ENCODE assay signal across 28 cellular contexts in the genomic region with DNA sequence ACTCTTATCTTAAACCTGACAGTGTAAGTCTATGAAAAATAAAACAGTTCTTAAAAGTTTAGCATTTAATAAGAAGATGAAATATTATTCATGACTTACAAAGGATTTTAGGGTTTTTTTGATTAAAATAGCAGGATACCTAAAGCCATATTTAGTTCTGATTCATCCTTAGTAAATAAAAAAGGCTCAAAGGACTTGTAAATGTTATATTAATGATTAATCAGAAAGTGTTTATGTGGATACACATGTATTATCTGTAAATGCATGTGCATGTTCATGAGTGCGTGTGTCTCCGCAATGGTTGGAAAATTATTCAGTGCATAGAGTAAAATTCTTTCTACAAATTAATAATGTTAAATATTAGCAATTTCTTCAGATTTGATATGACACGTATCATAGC. TPM values are rescaled to one million over a fixed set of nuclear protein-coding genes. Genes with fewer than 3 reads are reported as not detected.
"Had no signal": no experiment of that assay in that cellular context is flagged by ENCODE, and none has a peak within 500 bp of the region (broad histone marks: within the 10 kb centered on the region; RNA-seq: fewer than 3 reads in every experiment).

No MANE protein-coding gene starts in this region.

- DNase-seq: activated CD4-positive, alpha-beta memory T cell treated with anti-CD3 and anti-CD28 coated beads for 36 hours; activated CD4-positive, alpha-beta T cell treated with anti-CD3 and anti-CD28 coated beads for 36 hours; activated CD4-positive, alpha-beta T cell treated with anti-CD3 and anti-CD28 coated beads, Interleukin-2, amount 10 ng/mL, durations not matched to agents 24 days and 14 days; activated CD4-positive, CD25-positive, alpha-beta regulatory T cell; activated CD4-positive, CD25-positive, alpha-beta regulatory T cell treated with anti-CD3 and anti-CD28 coated beads, Interleukin-2, amount 50 U/mL, for 72 hours; activated CD8-positive, alpha-beta memory T cell treated with anti-CD3 and anti-CD28 coated beads, Interleukin-2, amount 10 ng/mL, durations not matched to agents 7 days and 5 days; activated CD8-positive, alpha-beta memory T cell treated with anti-CD3 and anti-CD28 coated beads, Interleukin-2, amount 50 U/mL, for 4 hours; activated CD8-positive, alpha-beta T cell treated with anti-CD3 and anti-CD28 coated beads, Interleukin-2, amount 10 ng/mL, durations not matched to agents 7 days and 5 days; activated effector memory CD4-positive, alpha-beta T cell treated with anti-CD3 and anti-CD28 coated beads, Interleukin-2, amount 50 U/mL, for 16 hours; activated naive CD4-positive, alpha-beta T cell treated with anti-CD3 and anti-CD28 coated beads for 36 hours; activated naive CD8-positive, alpha-beta T cell treated with anti-CD3 and anti-CD28 coated beads, Interleukin-2, amount 10 ng/mL, durations not matched to agents 7 days and 5 days; activated T-cell treated with anti-CD3 and anti-CD28 coated beads, Interleukin-2, amount 50 U/mL, for 1 hour; activated T-cell treated with anti-CD3 and anti-CD28 coated beads, Interleukin-2, amount 50 U/mL, for 48 hours; dorsolateral prefrontal cortex; effector memory CD4-positive, alpha-beta T cell; endodermal cell; foreskin fibroblast; heart left ventricle; T-helper 2 cell had no signal

- H3K9me3 Mint-ChIP-seq: activated CD4-positive, alpha-beta memory T cell treated with anti-CD3 and anti-CD28 coated beads for 36 hours; activated CD4-positive, alpha-beta T cell treated with anti-CD3 and anti-CD28 coated beads, Interleukin-2, amount 10 ng/mL, durations not matched to agents 24 days and 14 days; activated naive CD4-positive, alpha-beta T cell treated with anti-CD3 and anti-CD28 coated beads for 36 hours; activated naive CD4-positive, alpha-beta T cell treated with anti-CD3 and anti-CD28 coated beads, Interleukin-2, amount 50 U/mL, for 72 hours; activated naive CD8-positive, alpha-beta T cell treated with anti-CD3 and anti-CD28 coated beads, Interleukin-2, amount 10 ng/mL, durations not matched to agents 7 days and 5 days; activated T-helper 1 cell treated with anti-CD3 and anti-CD28 coated beads, Interleukin-12 subunit alpha, Interleukin-12 subunit beta, Interleukin-2, Interleukin-4 antibody, amounts not matched to agents 30 ng/mL and 10 ng/mL and 1 ng/mL, durations not matched to agents 14 hours and 24 hours and 36 hours; activated T-helper 2 cell treated with anti-CD3 and anti-CD28 coated beads, Interferon-gamma antibody, Interleukin-2, Interleukin-4, amounts not matched to agents 10 μg/mL and 5 μg/mL and 100 μg/mL, durations not matched to agents 14 hours and 24 hours and 36 hours; brain; central memory CD8-positive, alpha-beta T cell; dendritic cell treated with granulocyte-macrophage colony-stimulating factor and Interleukin-4, amounts not matched to agents 40 ng/mL and 50 ng/mL, for 4 days; endodermal cell had no signal

- H3K27me3 Mint-ChIP-seq: activated CD4-positive, alpha-beta memory T cell treated with anti-CD3 and anti-CD28 coated beads for 36 hours; activated CD4-positive, alpha-beta T cell treated with anti-CD3 and anti-CD28 coated beads for 36 hours; activated CD8-positive, alpha-beta memory T cell treated with anti-CD3 and anti-CD28 coated beads, Interleukin-2, amount 10 ng/mL, durations not matched to agents 7 days and 5 days; brain; central memory CD8-positive, alpha-beta T cell; dendritic cell treated with granulocyte-macrophage colony-stimulating factor and Interleukin-4, amounts not matched to agents 40 ng/mL and 50 ng/mL, for 4 days had no signal

- H3K4me1 Mint-ChIP-seq: activated CD4-positive, alpha-beta T cell treated with anti-CD3 and anti-CD28 coated beads for 36 hours; activated CD4-positive, alpha-beta T cell treated with anti-CD3 and anti-CD28 coated beads, Interleukin-2, amount 10 ng/mL, durations not matched to agents 24 days and 14 days; activated CD8-positive, alpha-beta memory T cell treated with anti-CD3 and anti-CD28 coated beads, Interleukin-2, amount 10 ng/mL, durations not matched to agents 7 days and 5 days; brain had no signal

- ATAC-seq: activated CD4-positive, alpha-beta T cell treated with anti-CD3 and anti-CD28 coated beads for 36 hours; activated CD8-positive, alpha-beta memory T cell treated with anti-CD3 and anti-CD28 coated beads, Interleukin-2, amount 10 ng/mL, durations not matched to agents 7 days and 5 days; activated CD8-positive, alpha-beta T cell treated with anti-CD3 and anti-CD28 coated beads, Interleukin-2, amount 10 ng/mL, durations not matched to agents 7 days and 5 days; activated naive CD4-positive, alpha-beta T cell treated with anti-CD3 and anti-CD28 coated beads, Interleukin-2, amount 50 U/mL, for 72 hours; esophagus mucosa; heart left ventricle had no signal

- H3K4me3 Mint-ChIP-seq: activated CD4-positive, alpha-beta memory T cell treated with anti-CD3 and anti-CD28 coated beads for 36 hours; activated CD4-positive, alpha-beta T cell treated with anti-CD3 and anti-CD28 coated beads for 36 hours; activated CD4-positive, alpha-beta T cell treated with anti-CD3 and anti-CD28 coated beads, Interleukin-2, amount 10 ng/mL, durations not matched to agents 24 days and 14 days; activated CD8-positive, alpha-beta memory T cell treated with anti-CD3 and anti-CD28 coated beads, Interleukin-2, amount 10 ng/mL, durations not matched to agents 7 days and 5 days; activated CD8-positive, alpha-beta T cell treated with anti-CD3 and anti-CD28 coated beads, Interleukin-2, amount 10 ng/mL, durations not matched to agents 7 days and 5 days; activated naive CD4-positive, alpha-beta T cell treated with anti-CD3 and anti-CD28 coated beads for 36 hours; activated naive CD8-positive, alpha-beta T cell treated with anti-CD3 and anti-CD28 coated beads, Interleukin-2, amount 10 ng/mL, durations not matched to agents 7 days and 5 days; activated T-helper 1 cell treated with anti-CD3 and anti-CD28 coated beads, Interleukin-12 subunit alpha, Interleukin-12 subunit beta, Interleukin-2, Interleukin-4 antibody, amounts not matched to agents 30 ng/mL and 10 ng/mL and 1 ng/mL, durations not matched to agents 14 hours and 24 hours and 36 hours; brain; central memory CD8-positive, alpha-beta T cell; dendritic cell treated with granulocyte-macrophage colony-stimulating factor and Interleukin-4, amounts not matched to agents 40 ng/mL and 50 ng/mL, for 4 days; endodermal cell had no signal

- H3K36me3 Mint-ChIP-seq: activated CD4-positive, alpha-beta memory T cell treated with anti-CD3 and anti-CD28 coated beads for 36 hours; activated CD8-positive, alpha-beta memory T cell treated with anti-CD3 and anti-CD28 coated beads, Interleukin-2, amount 10 ng/mL, durations not matched to agents 7 days and 5 days; activated naive CD4-positive, alpha-beta T cell treated with anti-CD3 and anti-CD28 coated beads, Interleukin-2, amount 50 U/mL, for 72 hours; activated naive CD8-positive, alpha-beta T cell treated with anti-CD3 and anti-CD28 coated beads, Interleukin-2, amount 10 ng/mL, durations not matched to agents 7 days and 5 days; brain had no signal

- H3K27ac Mint-ChIP-seq: activated CD4-positive, alpha-beta memory T cell treated with anti-CD3 and anti-CD28 coated beads for 36 hours; activated CD4-positive, alpha-beta T cell treated with anti-CD3 and anti-CD28 coated beads for 36 hours; activated CD4-positive, alpha-beta T cell treated with anti-CD3 and anti-CD28 coated beads, Interleukin-2, amount 10 ng/mL, durations not matched to agents 24 days and 14 days; activated CD8-positive, alpha-beta memory T cell treated with anti-CD3 and anti-CD28 coated beads, Interleukin-2, amount 10 ng/mL, durations not matched to agents 7 days and 5 days; activated CD8-positive, alpha-beta T cell treated with anti-CD3 and anti-CD28 coated beads, Interleukin-2, amount 10 ng/mL, durations not matched to agents 7 days and 5 days; activated naive CD4-positive, alpha-beta T cell treated with anti-CD3 and anti-CD28 coated beads for 36 hours; activated naive CD4-positive, alpha-beta T cell treated with anti-CD3 and anti-CD28 coated beads, Interleukin-2, amount 50 U/mL, for 72 hours; activated naive CD8-positive, alpha-beta T cell treated with anti-CD3 and anti-CD28 coated beads, Interleukin-2, amount 10 ng/mL, durations not matched to agents 7 days and 5 days; activated T-helper 1 cell treated with anti-CD3 and anti-CD28 coated beads, Interleukin-12 subunit alpha, Interleukin-12 subunit beta, Interleukin-2, Interleukin-4 antibody, amounts not matched to agents 30 ng/mL and 10 ng/mL and 1 ng/mL, durations not matched to agents 14 hours and 24 hours and 36 hours; activated T-helper 2 cell treated with anti-CD3 and anti-CD28 coated beads, Interferon-gamma antibody, Interleukin-2, Interleukin-4, amounts not matched to agents 10 μg/mL and 5 μg/mL and 100 μg/mL, durations not matched to agents 14 hours and 24 hours and 36 hours; brain; dendritic cell treated with granulocyte-macrophage colony-stimulating factor and Interleukin-4, amounts not matched to agents 40 ng/mL and 50 ng/mL, for 4 days; endodermal cell had no signal

- FAIRE-seq: bronchial epithelial cell, frontal cortex had no signal

RNA-seq across cellular contexts. Expression of a gene that starts 49.6 kb away (rescaled TPM):
- polyA plus RNA-seq: heart left ventricle had no signal
